8 cellular contexts compared by ENCODE assay signal in the genomic region with DNA sequence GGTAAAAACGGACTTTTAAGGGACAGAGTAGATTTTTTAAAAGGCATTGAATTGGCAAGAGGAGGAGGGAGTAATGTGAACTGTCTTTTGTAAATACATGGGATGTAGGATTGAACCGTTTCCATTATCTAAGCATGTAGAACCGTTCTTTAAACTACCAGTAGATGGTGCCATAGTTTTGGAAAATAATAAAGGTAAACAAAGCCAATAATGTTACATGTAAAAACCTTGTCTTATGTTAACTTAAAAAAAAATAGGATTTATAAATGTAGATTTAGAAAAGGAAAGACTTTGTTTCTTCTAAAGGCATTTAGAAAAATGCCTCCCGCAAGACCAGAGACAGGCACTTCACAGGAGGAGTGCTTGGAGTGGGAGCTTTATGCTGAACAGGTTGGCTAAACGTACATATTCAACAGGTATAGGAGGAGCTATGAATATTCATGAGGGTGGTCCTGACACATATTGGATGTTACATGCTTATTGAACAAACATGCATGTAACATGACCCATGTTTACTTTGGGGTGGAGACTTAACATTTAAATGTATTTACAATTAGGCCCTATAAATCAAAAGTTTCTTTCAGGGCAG. TPM values are rescaled to one million over a fixed set of nuclear protein-coding genes. Genes with fewer than 3 reads are reported as not detected.
DNase-seq lines count a peak whose midpoint lies in the region; ATAC-seq and TF ChIP-seq lines count a peak whose summit lies in the region.

No MANE protein-coding gene starts in this region.

- ATAC-seq in GM19324 (IDR thresholded peaks at IDR 0.05; ENCODE audit: low FRiP score, unreplicated experiment) (peak; percentile 47), HG03280 (IDR thresholded peaks at IDR 0.05; ENCODE audit: unreplicated experiment) (peak; percentile 73)

- H3K27ac ChIP-seq in uterus: no peak overlapping the region

- H3K27me3 ChIP-seq in uterus: no peaks in the 10 kb centered on the region

- intact Hi-C loops in uterus (cut with DNase I; ENCODE audit: low total_unique reads): loop anchor here (10.0 kb wide), 1 partner anchor 135 kb away; a partner anchor contains a TSS

- no peak overlapping the region for H3K4me3 ChIP-seq in uterus

- TF ChIP-seq CTCF in uterus (IDR thresholded peaks at IDR 0.05): peak; percentile 53 to 62 (median 60)

- no peaks in the 10 kb centered on the region for H3K4me1 ChIP-seq in uterus

- H3K36me3 ChIP-seq in uterus: no peaks in the 10 kb centered on the region

- H3K9me3 ChIP-seq in uterus: no peaks in the 10 kb centered on the region

- no peak for TF ChIP-seq POLR2A in uterus (IDR thresholded peaks at IDR 0.05)

- DNase-seq in COR-L47 (lab: John Stamatoyannopoulos, UW) (peak; percentile 38), NCI-H748 (lab: John Stamatoyannopoulos, UW; ENCODE audit: unreplicated experiment) (peak; percentile 51), left kidney (ENCODE audit: low read depth, low spot score) (peak; percentile 67), uterus (no peak), HuH-7.5 (ENCODE audit: low spot score) (no peak)
- DNase-seq in central memory CD4-positive, alpha-beta T cell: peak; percentile 35

RNA-seq across cellular contexts. Expression of a gene that starts 45.5 kb away (rescaled TPM):
- 1 to 10 TPM; 2.3 to 8.5 (median 3.5) TPM for total RNA-seq in uterus

Comparison
In these comparisons a context has a peak if more than half of its experiments do, and no peak if none do; other contexts are left out.
1. DNase-seq: peak in COR-L47 (single experiment), NCI-H748 (single experiment), central memory CD4-positive, alpha-beta T cell (single experiment) and left kidney (single experiment); none in uterus (0 of 2) and HuH-7.5 (single experiment).